Comparison of ENCODE assay signal across 9 cellular contexts in the genomic region with DNA sequence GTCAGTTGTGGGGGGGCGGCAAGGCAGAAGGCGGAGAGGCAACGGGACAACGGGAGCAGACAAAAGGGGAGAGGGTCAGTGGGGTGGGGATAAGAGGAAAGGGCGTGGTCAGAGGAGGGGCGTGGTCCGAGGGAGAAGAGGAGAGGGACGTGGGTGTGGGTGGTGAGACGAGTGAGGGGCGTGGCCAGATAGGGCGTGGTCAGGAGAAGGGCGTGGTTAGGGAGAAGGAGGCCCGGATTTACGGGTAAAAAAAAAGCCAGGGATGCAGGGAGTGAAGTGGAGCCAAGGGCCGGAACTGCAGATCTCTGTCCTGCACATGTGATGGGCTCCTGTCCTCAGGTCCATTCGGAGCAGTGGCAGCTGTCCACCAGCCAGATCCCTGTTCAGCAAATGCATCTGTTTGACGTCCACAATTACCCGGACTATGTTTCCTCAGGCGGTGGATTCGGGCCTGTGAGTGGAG. TPM values are rescaled to one million over a fixed set of nuclear protein-coding genes. Genes with fewer than 3 reads are reported as not detected.
DNase-seq lines count a peak whose midpoint lies in the region; ATAC-seq, FAIRE-seq and TF ChIP-seq lines count a peak whose summit lies in the region.
"Had no signal": no experiment of that assay in that cellular context is flagged by ENCODE, and none has a peak within 500 bp of the region (broad histone marks: within the 10 kb centered on the region; RNA-seq: fewer than 3 reads in every experiment).

No MANE protein-coding gene starts in this region.

- no peaks in the 10 kb centered on the region for H3K9me3 ChIP-seq in Caco-2
- peaks cover 3% of the 10 kb centered on the region for H3K9me3 ChIP-seq in WERI-Rb-1 (ENCODE audit: severe bottlenecking)

- H3K4me1 Mint-ChIP-seq in Caco-2 (ENCODE audit: low read depth, unreplicated experiment) = peaks cover 24% of the 10 kb centered on the region
- peaks cover 8% of the 10 kb centered on the region for H3K4me1 Mint-ChIP-seq in activated naive CD4-positive, alpha-beta T cell treated with anti-CD3 and anti-CD28 coated beads, Interleukin-2, amount 10 ng/mL, durations not matched to agents 7 days and 5 days

- ATAC-seq in left colon (peak; percentile 55), HG03460 (IDR thresholded peaks at IDR 0.05; ENCODE audit: unreplicated experiment) (no peak)

- TF ChIP-seq CTCF in Caco-2 (IDR thresholded peaks at IDR 0.05; ENCODE audit: insufficient read depth in 1 of 2, low read depth in 1 of 2, low read length in 1 of 2, severe bottlenecking in 1 of 2, unreplicated experiment in 1 of 2) (no peak), WERI-Rb-1 (IDR thresholded peaks at IDR 0.05; ENCODE audit: low read depth, low read length) (no peak), coronary artery (IDR thresholded peaks at IDR 0.05) (no peak), GM10248 (IDR thresholded peaks at IDR 0.05; ENCODE audit: control extremely low read depth, extremely low read depth, low read depth, missing control alignments) (no peak)

- no peak overlapping the region for H3K4me3 Mint-ChIP-seq in Caco-2 (ENCODE audit: unreplicated experiment)
- no peak overlapping the region for H3K4me3 Mint-ChIP-seq in activated naive CD4-positive, alpha-beta T cell treated with anti-CD3 and anti-CD28 coated beads, Interleukin-2, amount 10 ng/mL, durations not matched to agents 7 days and 5 days

- no peak overlapping the region for H3K4me3 ChIP-seq in Caco-2 (ENCODE audit: low read depth, low read length)
- no peak overlapping the region for H3K4me3 ChIP-seq in WERI-Rb-1 (ENCODE audit: low read depth, low read length)
- H3K4me3 ChIP-seq in coronary artery = no peak overlapping the region

- H3K27ac ChIP-seq in WERI-Rb-1 (no peak overlapping the region), coronary artery (no peak overlapping the region)

- no peaks in the 10 kb centered on the region for H3K36me3 ChIP-seq in Caco-2 (ENCODE audit: control insufficient read depth, insufficient read depth, low read length)
- H3K36me3 ChIP-seq in WERI-Rb-1 = peaks cover 21% of the 10 kb centered on the region

- BruUV-seq in Caco-2 (replicated peaks; lab: Mats Ljungman, UMichigan) = no TSS peak

- H3K27ac Mint-ChIP-seq in Caco-2 (ENCODE audit: unreplicated experiment) = peak overlapping the region; percentile 54
- no peak overlapping the region for H3K27ac Mint-ChIP-seq in activated naive CD4-positive, alpha-beta T cell treated with anti-CD3 and anti-CD28 coated beads, Interleukin-2, amount 10 ng/mL, durations not matched to agents 7 days and 5 days

- peaks cover 8% of the 10 kb centered on the region; the same call in 1 of the 2 replicates for H3K4me1 ChIP-seq in Caco-2

- intact Hi-C loops in Caco-2 (cut with micrococcal nuclease; ENCODE audit: unreplicated experiment) = loop anchor here (5.0 kb wide), 1 partner anchor 55 kb away; the partner anchor contains the start of gene AP2A1
- intact Hi-C loops in left colon (cut with DNase I, micrococcal nuclease) = no loop called here

- peak; percentile 49 to 78 for DNase-seq in Caco-2
- DNase-seq in HTR-8/SVneo (ENCODE audit: insufficient read length, low spot score) = peak; percentile 17
- peak; percentile 55 for DNase-seq in WERI-Rb-1
- peak; percentile 29 to 50 for DNase-seq in left colon
- no peak for DNase-seq in coronary artery (ENCODE audit: low spot score)
- no peak for DNase-seq in GM10248 (ENCODE audit: extremely low spot score)
- DNase-seq in activated naive CD4-positive, alpha-beta T cell treated with anti-CD3 and anti-CD28 coated beads, Interleukin-2, amount 10 ng/mL, durations not matched to agents 7 days and 5 days = no peak
- DNase-seq: NCI-H1930 had no signal

- no peaks in the 10 kb centered on the region for H3K27me3 Mint-ChIP-seq in Caco-2 (ENCODE audit: insufficient read depth, unreplicated experiment)
- H3K27me3 Mint-ChIP-seq in activated naive CD4-positive, alpha-beta T cell treated with anti-CD3 and anti-CD28 coated beads, Interleukin-2, amount 10 ng/mL, durations not matched to agents 7 days and 5 days = peaks cover 16% of the 10 kb centered on the region

- POLR2A ChIA-PET in Caco-2 (lab: Charles Lee) = no interaction called here
- POLR2A ChIA-PET in GM10248 (lab: Yijun Ruan, JAX) = no interaction called here

- CTCF ChIA-PET in Caco-2 (lab: Charles Lee) = interaction anchor here (0.9 kb wide), 1 partner anchor 70 kb away, joined by 4 read pairs; the partner anchor contains the start of gene SCAF1
- CTCF ChIA-PET in GM10248 (lab: Yijun Ruan, JAX) = no interaction called here
- CTCF ChIA-PET in activated naive CD4-positive, alpha-beta T cell treated with anti-CD3 and anti-CD28 coated beads, Interleukin-2, amount 10 ng/mL, durations not matched to agents 7 days and 5 days (lab: Charles Lee) = no interaction called here

- no peak for FAIRE-seq in HTR-8/SVneo (lab: Jason Lieb, UNC)

- H3K9me3 Mint-ChIP-seq in Caco-2 (ENCODE audit: unreplicated experiment) = peaks cover 8% of the 10 kb centered on the region
- peaks cover 1% of the 10 kb centered on the region for H3K9me3 Mint-ChIP-seq in activated naive CD4-positive, alpha-beta T cell treated with anti-CD3 and anti-CD28 coated beads, Interleukin-2, amount 10 ng/mL, durations not matched to agents 7 days and 5 days

- peaks cover 14% of the 10 kb centered on the region for H3K36me3 Mint-ChIP-seq in Caco-2 (ENCODE audit: insufficient read depth, unreplicated experiment)
- no peaks in the 10 kb centered on the region for H3K36me3 Mint-ChIP-seq in activated naive CD4-positive, alpha-beta T cell treated with anti-CD3 and anti-CD28 coated beads, Interleukin-2, amount 10 ng/mL, durations not matched to agents 7 days and 5 days

- H3K27me3 ChIP-seq in Caco-2 (replicated peaks; ENCODE audit: control insufficient read depth, insufficient read depth, low read length) (no peaks in the 10 kb centered on the region), WERI-Rb-1 (ENCODE audit: insufficient read depth, low read depth, severe bottlenecking) (no peaks in the 10 kb centered on the region)

RNA-seq across cellular contexts. Expression of gene CPT1C, which starts 21.5 kb away (rescaled TPM):
- total RNA-seq in Caco-2 (2022) = 1.9 and 2.0 TPM in 2 replicates
- total RNA-seq in left colon = 1 to 10 TPM; 1.5 to 2.0 TPM

RNA-seq across cellular contexts. Expression of gene ADM5, which starts 23.0 kb away (rescaled TPM):
- total RNA-seq in Caco-2 (2022) (8.5 and 10.4 TPM in 2 replicates), left colon (1 to 10 TPM in 1 of 2 donors, under 1 TPM in 1; 0.98 to 1.1 TPM)

RNA-seq across cellular contexts. Expression of gene PRMT1, which starts 35.4 kb away (rescaled TPM):
- total RNA-seq in Caco-2 (2022) = 326 and 343 TPM in 2 replicates
- total RNA-seq in left colon = 10 to 100 TPM; 66.7 to 83.9 TPM

RNA-seq across cellular contexts. Expression of gene BCL2L12, which starts 46.7 kb away (rescaled TPM):
- total RNA-seq in Caco-2 (2022) (103 and 111 TPM in 2 replicates), left colon (10 to 100 TPM; 13.8 to 14.9 TPM)

RNA-seq across cellular contexts. Expression of gene IRF3, which starts 46.8 kb away (rescaled TPM):
- total RNA-seq in Caco-2 (2022) = 125 and 131 TPM in 2 replicates
- 10 to 100 TPM; 69.0 to 83.1 TPM for total RNA-seq in left colon

Comparison
In these comparisons a context has a peak if more than half of its experiments do, and no peak if none do; other contexts are left out.
1. DNase-seq: peak in Caco-2 (2 of 2), HTR-8/SVneo (single experiment), WERI-Rb-1 (single experiment) and left colon (2 of 2); none in coronary artery (single experiment), GM10248 (single experiment) and activated naive CD4-positive, alpha-beta T cell treated with anti-CD3 and anti-CD28 coated beads, Interleukin-2, amount 10 ng/mL, durations not matched to agents 7 days and 5 days (single experiment).